In the genomic region with DNA sequence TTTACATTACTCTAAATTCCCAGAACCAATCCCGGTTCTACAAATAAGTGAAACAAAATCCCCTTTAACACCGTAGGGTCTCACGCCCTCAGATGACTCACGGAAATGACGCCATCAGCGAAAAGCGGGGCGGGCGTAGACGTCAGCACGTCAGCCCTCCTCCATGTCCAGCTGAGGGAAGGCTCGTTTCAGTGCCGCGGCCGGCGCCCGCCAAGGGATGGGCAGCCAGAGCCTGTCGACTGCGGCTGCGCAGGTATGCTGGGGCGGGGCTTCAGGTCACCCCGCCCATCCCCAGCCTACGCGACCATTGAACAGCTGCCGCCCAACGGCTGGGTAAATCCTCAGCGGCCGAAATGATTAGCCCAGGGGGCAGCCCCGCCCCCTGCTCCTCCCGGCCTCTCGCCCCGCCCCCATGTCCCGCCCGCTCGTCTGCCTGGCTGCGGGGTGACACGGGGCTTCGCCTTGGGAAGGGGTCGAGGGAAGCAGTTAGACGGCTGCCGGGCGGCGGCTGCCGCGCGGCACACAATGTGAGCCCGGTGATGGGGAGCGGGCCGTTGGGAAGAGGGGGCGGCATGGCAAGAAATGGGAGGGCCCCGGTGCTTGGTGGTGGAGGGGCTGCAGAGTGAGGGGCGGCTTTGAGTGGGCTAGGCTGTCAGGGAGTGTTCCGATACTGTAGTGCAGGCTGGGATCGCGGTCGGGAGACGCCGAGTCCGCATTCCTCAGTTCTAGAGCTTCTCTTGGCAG, we compare ENCODE assay signal across 1 cellular context.
TF ChIP-seq lines count a peak whose summit lies in the region.

A gene (plus strand): TSS at position 420 of the 744 bp plus-strand sequence. CDS start 1,510 bp downstream, outside the sequence.

TF ChIP-seq in HepG2, 621 proteins besides CTCF, POLR2A, EP300 and RAD21 (continued from another document and continues in another):
- TF ChIP-seq GTF3A (CRISPR knock-in tag; conservative IDR thresholded peaks at IDR 0.05), result no peak
- no peak for TF ChIP-seq ZNF543 (CRISPR knock-in tag; IDR thresholded peaks at IDR 0.05)
- no peak for TF ChIP-seq IKZF1 (IDR thresholded peaks at IDR 0.05)
- TF ChIP-seq PRPF4 (IDR thresholded peaks at IDR 0.05; ENCODE audit: low read depth, low read length, poor library complexity, severe bottlenecking), result no peak
- peak; percentile 87 for TF ChIP-seq KDM5B (CRISPR knock-in tag; IDR thresholded peaks at IDR 0.05; ENCODE audit: borderline replicate concordance)
- TF ChIP-seq, protein P1, sequence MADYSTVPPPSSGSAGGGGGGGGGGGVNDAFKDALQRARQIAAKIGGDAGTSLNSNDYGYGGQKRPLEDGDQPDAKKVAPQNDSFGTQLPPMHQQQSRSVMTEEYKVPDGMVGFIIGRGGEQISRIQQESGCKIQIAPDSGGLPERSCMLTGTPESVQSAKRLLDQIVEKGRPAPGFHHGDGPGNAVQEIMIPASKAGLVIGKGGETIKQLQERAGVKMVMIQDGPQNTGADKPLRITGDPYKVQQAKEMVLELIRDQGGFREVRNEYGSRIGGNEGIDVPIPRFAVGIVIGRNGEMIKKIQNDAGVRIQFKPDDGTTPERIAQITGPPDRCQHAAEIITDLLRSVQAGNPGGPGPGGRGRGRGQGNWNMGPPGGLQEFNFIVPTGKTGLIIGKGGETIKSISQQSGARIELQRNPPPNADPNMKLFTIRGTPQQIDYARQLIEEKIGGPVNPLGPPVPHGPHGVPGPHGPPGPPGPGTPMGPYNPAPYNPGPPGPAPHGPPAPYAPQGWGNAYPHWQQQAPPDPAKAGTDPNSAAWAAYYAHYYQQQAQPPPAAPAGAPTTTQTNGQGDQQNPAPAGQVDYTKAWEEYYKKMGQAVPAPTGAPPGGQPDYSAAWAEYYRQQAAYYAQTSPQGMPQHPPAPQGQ (CRISPR knock-in tag; IDR thresholded peaks at IDR 0.05; ENCODE audit: borderline replicate concordance), result no peak
- TF ChIP-seq, protein P2, sequence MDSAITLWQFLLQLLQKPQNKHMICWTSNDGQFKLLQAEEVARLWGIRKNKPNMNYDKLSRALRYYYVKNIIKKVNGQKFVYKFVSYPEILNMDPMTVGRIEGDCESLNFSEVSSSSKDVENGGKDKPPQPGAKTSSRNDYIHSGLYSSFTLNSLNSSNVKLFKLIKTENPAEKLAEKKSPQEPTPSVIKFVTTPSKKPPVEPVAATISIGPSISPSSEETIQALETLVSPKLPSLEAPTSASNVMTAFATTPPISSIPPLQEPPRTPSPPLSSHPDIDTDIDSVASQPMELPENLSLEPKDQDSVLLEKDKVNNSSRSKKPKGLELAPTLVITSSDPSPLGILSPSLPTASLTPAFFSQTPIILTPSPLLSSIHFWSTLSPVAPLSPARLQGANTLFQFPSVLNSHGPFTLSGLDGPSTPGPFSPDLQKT (CRISPR knock-in tag; IDR thresholded peaks at IDR 0.05; ENCODE audit: borderline replicate concordance), result no peak
- peak; percentile 73 for TF ChIP-seq RCOR2 (CRISPR knock-in tag; IDR thresholded peaks at IDR 0.05)
- no peak for TF ChIP-seq HNRNPL (IDR thresholded peaks at IDR 0.05; ENCODE audit: low read depth, low read length)
- TF ChIP-seq, protein P3, sequence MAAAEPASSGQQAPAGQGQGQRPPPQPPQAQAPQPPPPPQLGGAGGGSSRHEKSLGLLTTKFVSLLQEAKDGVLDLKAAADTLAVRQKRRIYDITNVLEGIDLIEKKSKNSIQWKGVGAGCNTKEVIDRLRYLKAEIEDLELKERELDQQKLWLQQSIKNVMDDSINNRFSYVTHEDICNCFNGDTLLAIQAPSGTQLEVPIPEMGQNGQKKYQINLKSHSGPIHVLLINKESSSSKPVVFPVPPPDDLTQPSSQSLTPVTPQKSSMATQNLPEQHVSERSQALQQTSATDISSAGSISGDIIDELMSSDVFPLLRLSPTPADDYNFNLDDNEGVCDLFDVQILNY (CRISPR knock-in tag; conservative IDR thresholded peaks at IDR 0.05), result no peak; the same call in 1 of the 2 replicates
- TF ChIP-seq BORCS8-MEF2B (CRISPR knock-in tag; IDR thresholded peaks at IDR 0.05), result peak; percentile 94
- TF ChIP-seq, protein P4, sequence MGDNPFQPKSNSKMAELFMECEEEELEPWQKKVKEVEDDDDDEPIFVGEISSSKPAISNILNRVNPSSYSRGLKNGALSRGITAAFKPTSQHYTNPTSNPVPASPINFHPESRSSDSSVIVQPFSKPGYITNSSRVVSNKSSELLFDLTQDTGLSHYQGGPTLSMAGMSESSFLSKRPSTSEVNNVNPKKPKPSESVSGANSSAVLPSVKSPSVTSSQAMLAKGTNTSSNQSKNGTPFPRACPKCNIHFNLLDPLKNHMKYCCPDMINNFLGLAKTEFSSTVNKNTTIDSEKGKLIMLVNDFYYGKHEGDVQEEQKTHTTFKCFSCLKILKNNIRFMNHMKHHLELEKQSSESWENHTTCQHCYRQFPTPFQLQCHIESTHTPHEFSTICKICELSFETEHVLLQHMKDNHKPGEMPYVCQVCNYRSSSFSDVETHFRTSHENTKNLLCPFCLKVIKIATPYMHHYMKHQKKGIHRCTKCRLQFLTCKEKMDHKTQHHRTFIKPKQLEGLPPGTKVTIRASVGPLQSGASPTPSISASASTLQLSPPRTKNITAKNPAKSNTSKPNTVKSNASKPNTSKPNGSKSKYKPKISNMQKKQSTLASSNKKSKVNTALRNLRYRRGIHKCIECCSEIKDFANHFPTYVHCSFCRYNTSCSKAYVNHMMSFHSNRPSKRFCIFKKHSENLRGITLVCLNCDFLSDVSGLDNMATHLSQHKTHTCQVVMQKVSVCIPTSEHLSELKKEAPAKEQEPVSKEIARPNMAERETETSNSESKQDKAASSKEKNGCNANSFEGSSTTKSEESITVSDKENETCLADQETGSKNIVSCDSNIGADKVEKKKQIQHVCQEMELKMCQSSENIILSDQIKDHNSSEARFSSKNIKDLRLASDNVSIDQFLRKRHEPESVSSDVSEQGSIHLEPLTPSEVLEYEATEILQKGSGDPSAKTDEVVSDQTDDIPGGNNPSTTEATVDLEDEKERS (CRISPR knock-in tag; IDR thresholded peaks at IDR 0.05), result peak; percentile 56; the same call in 1 of the 2 replicates
- TF ChIP-seq DPF2 (CRISPR knock-in tag; IDR thresholded peaks at IDR 0.05; ENCODE audit: borderline replicate concordance, low read depth), result no peak
- TF ChIP-seq JUND (CRISPR knock-in tag; IDR thresholded peaks at IDR 0.05), result peak; percentile 87
- no peak for TF ChIP-seq ZNF678 (CRISPR knock-in tag; IDR thresholded peaks at IDR 0.05)
- peak; percentile 56; the same call in 1 of the 2 replicates for TF ChIP-seq MIER2 (CRISPR knock-in tag; IDR thresholded peaks at IDR 0.05)
- TF ChIP-seq, protein P5, sequence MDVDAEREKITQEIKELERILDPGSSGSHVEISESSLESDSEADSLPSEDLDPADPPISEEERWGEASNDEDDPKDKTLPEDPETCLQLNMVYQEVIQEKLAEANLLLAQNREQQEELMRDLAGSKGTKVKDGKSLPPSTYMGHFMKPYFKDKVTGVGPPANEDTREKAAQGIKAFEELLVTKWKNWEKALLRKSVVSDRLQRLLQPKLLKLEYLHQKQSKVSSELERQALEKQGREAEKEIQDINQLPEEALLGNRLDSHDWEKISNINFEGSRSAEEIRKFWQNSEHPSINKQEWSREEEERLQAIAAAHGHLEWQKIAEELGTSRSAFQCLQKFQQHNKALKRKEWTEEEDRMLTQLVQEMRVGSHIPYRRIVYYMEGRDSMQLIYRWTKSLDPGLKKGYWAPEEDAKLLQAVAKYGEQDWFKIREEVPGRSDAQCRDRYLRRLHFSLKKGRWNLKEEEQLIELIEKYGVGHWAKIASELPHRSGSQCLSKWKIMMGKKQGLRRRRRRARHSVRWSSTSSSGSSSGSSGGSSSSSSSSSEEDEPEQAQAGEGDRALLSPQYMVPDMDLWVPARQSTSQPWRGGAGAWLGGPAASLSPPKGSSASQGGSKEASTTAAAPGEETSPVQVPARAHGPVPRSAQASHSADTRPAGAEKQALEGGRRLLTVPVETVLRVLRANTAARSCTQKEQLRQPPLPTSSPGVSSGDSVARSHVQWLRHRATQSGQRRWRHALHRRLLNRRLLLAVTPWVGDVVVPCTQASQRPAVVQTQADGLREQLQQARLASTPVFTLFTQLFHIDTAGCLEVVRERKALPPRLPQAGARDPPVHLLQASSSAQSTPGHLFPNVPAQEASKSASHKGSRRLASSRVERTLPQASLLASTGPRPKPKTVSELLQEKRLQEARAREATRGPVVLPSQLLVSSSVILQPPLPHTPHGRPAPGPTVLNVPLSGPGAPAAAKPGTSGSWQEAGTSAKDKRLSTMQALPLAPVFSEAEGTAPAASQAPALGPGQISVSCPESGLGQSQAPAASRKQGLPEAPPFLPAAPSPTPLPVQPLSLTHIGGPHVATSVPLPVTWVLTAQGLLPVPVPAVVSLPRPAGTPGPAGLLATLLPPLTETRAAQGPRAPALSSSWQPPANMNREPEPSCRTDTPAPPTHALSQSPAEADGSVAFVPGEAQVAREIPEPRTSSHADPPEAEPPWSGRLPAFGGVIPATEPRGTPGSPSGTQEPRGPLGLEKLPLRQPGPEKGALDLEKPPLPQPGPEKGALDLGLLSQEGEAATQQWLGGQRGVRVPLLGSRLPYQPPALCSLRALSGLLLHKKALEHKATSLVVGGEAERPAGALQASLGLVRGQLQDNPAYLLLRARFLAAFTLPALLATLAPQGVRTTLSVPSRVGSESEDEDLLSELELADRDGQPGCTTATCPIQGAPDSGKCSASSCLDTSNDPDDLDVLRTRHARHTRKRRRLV (CRISPR knock-in tag; IDR thresholded peaks at IDR 0.05), result no peak
- TF ChIP-seq ZNF720 (CRISPR knock-in tag; IDR thresholded peaks at IDR 0.05), result no peak
- TF ChIP-seq PAF1 (CRISPR knock-in tag; IDR thresholded peaks at IDR 0.05), result no peak
- TF ChIP-seq, protein P6, sequence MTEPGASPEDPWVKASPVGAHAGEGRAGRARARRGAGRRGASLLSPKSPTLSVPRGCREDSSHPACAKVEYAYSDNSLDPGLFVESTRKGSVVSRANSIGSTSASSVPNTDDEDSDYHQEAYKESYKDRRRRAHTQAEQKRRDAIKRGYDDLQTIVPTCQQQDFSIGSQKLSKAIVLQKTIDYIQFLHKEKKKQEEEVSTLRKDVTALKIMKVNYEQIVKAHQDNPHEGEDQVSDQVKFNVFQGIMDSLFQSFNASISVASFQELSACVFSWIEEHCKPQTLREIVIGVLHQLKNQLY (CRISPR knock-in tag; IDR thresholded peaks at IDR 0.05), result peak; percentile 65
- TF ChIP-seq, protein P7, sequence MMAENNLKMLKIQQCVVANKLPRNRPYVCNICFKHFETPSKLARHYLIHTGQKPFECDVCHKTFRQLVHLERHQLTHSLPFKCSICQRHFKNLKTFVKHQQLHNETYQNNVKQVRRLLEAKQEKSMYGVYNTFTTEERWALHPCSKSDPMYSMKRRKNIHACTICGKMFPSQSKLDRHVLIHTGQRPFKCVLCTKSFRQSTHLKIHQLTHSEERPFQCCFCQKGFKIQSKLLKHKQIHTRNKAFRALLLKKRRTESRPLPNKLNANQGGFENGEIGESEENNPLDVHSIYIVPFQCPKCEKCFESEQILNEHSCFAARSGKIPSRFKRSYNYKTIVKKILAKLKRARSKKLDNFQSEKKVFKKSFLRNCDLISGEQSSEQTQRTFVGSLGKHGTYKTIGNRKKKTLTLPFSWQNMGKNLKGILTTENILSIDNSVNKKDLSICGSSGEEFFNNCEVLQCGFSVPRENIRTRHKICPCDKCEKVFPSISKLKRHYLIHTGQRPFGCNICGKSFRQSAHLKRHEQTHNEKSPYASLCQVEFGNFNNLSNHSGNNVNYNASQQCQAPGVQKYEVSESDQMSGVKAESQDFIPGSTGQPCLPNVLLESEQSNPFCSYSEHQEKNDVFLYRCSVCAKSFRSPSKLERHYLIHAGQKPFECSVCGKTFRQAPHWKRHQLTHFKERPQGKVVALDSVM (CRISPR knock-in tag; IDR thresholded peaks at IDR 0.05), result no peak
- peak; percentile 51; the same call in 1 of the 2 replicates for TF ChIP-seq ZFY (CRISPR knock-in tag; IDR thresholded peaks at IDR 0.05)
- TF ChIP-seq ZSCAN25 (CRISPR knock-in tag; IDR thresholded peaks at IDR 0.05), result peak; percentile 17
- TF ChIP-seq ZZZ3 (CRISPR knock-in tag; IDR thresholded peaks at IDR 0.05; ENCODE audit: borderline replicate concordance), result no peak
- TF ChIP-seq SP2 (CRISPR knock-in tag; IDR thresholded peaks at IDR 0.05), result no peak; the same call in none of the 2 replicates
- peak; percentile 17; the same call in 1 of the 2 replicates for TF ChIP-seq CHD2 (IDR thresholded peaks at IDR 0.05; ENCODE audit: low read depth, low read length)
- TF ChIP-seq, protein P8, sequence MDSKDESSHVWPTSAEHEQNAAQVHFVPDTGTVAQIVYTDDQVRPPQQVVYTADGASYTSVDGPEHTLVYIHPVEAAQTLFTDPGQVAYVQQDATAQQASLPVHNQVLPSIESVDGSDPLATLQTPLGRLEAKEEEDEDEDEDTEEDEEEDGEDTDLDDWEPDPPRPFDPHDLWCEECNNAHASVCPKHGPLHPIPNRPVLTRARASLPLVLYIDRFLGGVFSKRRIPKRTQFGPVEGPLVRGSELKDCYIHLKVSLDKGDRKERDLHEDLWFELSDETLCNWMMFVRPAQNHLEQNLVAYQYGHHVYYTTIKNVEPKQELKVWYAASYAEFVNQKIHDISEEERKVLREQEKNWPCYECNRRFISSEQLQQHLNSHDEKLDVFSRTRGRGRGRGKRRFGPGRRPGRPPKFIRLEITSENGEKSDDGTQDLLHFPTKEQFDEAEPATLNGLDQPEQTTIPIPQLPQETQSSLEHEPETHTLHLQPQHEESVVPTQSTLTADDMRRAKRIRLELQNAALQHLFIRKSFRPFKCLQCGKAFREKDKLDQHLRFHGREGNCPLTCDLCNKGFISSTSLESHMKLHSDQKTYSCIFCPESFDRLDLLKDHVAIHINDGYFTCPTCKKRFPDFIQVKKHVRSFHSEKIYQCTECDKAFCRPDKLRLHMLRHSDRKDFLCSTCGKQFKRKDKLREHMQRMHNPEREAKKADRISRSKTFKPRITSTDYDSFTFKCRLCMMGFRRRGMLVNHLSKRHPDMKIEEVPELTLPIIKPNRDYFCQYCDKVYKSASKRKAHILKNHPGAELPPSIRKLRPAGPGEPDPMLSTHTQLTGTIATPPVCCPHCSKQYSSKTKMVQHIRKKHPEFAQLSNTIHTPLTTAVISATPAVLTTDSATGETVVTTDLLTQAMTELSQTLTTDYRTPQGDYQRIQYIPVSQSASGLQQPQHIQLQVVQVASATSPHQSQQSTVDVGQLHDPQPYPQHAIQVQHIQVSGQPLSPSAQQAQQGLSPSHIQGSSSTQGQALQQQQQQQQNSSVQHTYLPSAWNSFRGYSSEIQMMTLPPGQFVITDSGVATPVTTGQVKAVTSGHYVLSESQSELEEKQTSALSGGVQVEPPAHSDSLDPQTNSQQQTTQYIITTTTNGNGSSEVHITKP (CRISPR knock-in tag; IDR thresholded peaks at IDR 0.05; ENCODE audit: low read depth), result peak; percentile 23; the same call in 1 of the 2 replicates
- TF ChIP-seq ZNF460 (CRISPR knock-in tag; IDR thresholded peaks at IDR 0.05; ENCODE audit: borderline replicate concordance), result no peak; the same call in 1 of the 2 replicates
- no peak for TF ChIP-seq JUNB (CRISPR knock-in tag; IDR thresholded peaks at IDR 0.05; ENCODE audit: borderline replicate concordance)
- 0 out of 4 replicates have a peak, but pooled peaks of 1 of the 2 experiments have one; percentile 22 for TF ChIP-seq NR2F1 (CRISPR knock-in tag; IDR thresholded peaks at IDR 0.05)
- TF ChIP-seq NPAS2 (CRISPR knock-in tag; IDR thresholded peaks at IDR 0.05; ENCODE audit: borderline replicate concordance), result no peak
